Comparison of ENCODE assay signal across 15 cellular contexts in the genomic region with DNA sequence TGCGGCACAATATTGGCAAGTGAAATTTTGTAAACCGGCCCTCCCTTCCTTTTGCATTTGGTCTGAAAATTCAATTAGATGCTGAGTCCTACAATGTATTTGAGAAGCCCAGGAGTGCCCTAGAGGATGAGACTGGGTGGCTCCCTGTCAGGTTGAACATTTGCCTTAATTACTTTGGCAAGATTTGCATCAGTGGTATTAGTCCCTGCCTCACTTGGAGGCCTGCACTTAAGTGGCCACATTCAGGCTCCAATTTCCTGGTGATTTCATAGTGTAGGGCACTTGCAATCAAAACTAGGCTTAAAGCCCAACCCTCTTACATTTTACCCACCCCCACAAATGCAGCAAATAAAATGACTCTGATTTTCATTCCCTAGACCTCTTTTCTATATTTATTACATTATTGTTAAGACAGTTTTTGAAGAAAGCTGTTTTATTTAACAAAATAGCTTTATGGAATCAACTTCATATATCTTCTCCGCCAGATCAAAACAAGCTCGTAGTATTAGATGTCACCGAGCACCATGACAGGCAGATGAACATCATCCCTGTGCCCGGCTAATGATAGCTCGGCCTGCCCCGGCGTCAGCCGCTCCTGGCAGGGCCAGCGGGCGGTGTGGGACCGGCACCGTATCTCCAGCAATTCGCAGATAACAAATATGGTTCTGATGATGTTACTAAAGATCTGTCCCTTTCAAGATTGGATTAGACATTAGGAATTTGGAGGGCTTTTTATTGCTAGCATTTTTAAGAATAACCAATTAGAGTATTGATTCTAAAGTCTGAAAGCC.
DNase-seq lines count a peak whose midpoint lies in the region; TF ChIP-seq lines count a peak whose summit lies in the region.
"Had no signal": no experiment of that assay in that cellular context is flagged by ENCODE, and none has a peak within 500 bp of the region (broad histone marks: within the 10 kb centered on the region; RNA-seq: fewer than 3 reads in every experiment).

No MANE protein-coding gene starts in this region.

- H3K36me3 ChIP-seq in SK-N-SH (replicated peaks in 1 of 2; ENCODE audit: control insufficient read depth in 1 of 2, insufficient read depth in 2 of 2, low read length in 1 of 2) = peaks cover 0 to 13% of the 10 kb centered on the region in 2 experiments
- H3K36me3 ChIP-seq in right atrium auricular region = no peaks in the 10 kb centered on the region
- H3K36me3 ChIP-seq in suprapubic skin = no peaks in the 10 kb centered on the region
- no peaks in the 10 kb centered on the region for H3K36me3 ChIP-seq in tibial artery

- WGBS in SK-N-SH (ENCODE audit: low lambda C conversion rate) = 67% methylated on average over 15 of the region's 15 CpGs
- WGBS in suprapubic skin = 91% methylated on average over 15 of the region's 15 CpGs

- no peak overlapping the region for H3K9ac ChIP-seq in SK-N-SH

- H3K9me2 ChIP-seq in SK-N-SH = no peaks in the 10 kb centered on the region

- no peaks in the 10 kb centered on the region for H3K27me3 ChIP-seq in SK-N-SH (ENCODE audit: insufficient read depth)
- H3K27me3 ChIP-seq in right atrium auricular region = no peaks in the 10 kb centered on the region
- H3K27me3 ChIP-seq in suprapubic skin = no peaks in the 10 kb centered on the region
- H3K27me3 ChIP-seq in tibial artery = no peaks in the 10 kb centered on the region
- H3K27me3 ChIP-seq: foreskin keratinocyte had no signal

- TF ChIP-seq CTCF in SK-N-SH (IDR thresholded peaks at IDR 0.05) (no peak), right atrium auricular region (IDR thresholded peaks at IDR 0.05) (no peak), suprapubic skin (IDR thresholded peaks at IDR 0.05) (no peak), tibial artery (IDR thresholded peaks at IDR 0.05) (no peak)

- no peak for TF ChIP-seq POLR2A in suprapubic skin (IDR thresholded peaks at IDR 0.05)

- peaks cover 100% of the 10 kb centered on the region for H3K79me2 ChIP-seq in SK-N-SH (ENCODE audit: insufficient read depth)

- H3F3A ChIP-seq in SK-N-SH (replicated peaks; ENCODE audit: insufficient read depth) = peaks cover 7% of the 10 kb centered on the region

- no peak; the same call in 1 of the 2 replicates for TF ChIP-seq RAD21 in SK-N-SH (IDR thresholded peaks at IDR 0.05; ENCODE audit: low read length)

- H3K4me1 ChIP-seq in SK-N-SH (ENCODE audit: control insufficient read depth in 1 of 2, insufficient read depth in 2 of 2, low read depth in 1 of 2, low read length in 1 of 2) (peaks cover 29 to 38% of the 10 kb centered on the region in 2 experiments), right atrium auricular region (peaks cover 0 to 66% of the 10 kb centered on the region in 2 donors), suprapubic skin (peaks cover 24% of the 10 kb centered on the region), tibial artery (peaks cover 0 to 28% (median 14%) of the 10 kb centered on the region in 4 donors)

- no peak overlapping the region for H2AFZ ChIP-seq in SK-N-SH (ENCODE audit: low read depth)

- H3K4me3 ChIP-seq in SK-N-SH (ENCODE audit: low read depth in 2 of 2, low read length in 1 of 2) = no peak overlapping the region
- H3K4me3 ChIP-seq in right atrium auricular region = no peak overlapping the region
- H3K4me3 ChIP-seq in suprapubic skin = no peak overlapping the region
- no peak overlapping the region for H3K4me3 ChIP-seq in tibial artery

- CTCF ChIA-PET in SK-N-SH (lab: Yijun Ruan, JAX) = interaction anchor here (0.6 to 2.5 kb wide), 10 partner anchors 11 to 319 kb away, joined by 3 to 25 read pairs (median 4); no protein-coding TSS in a partner anchor

- peaks cover 34% of the 10 kb centered on the region; the same call in 1 of the 2 replicates for H4K20me1 ChIP-seq in SK-N-SH (ENCODE audit: insufficient read depth)

- intact Hi-C loops in tibial artery (cut with DNase I; ENCODE audit: low total_unique reads) = no loop called here

- H3K9me3 ChIP-seq in SK-N-SH (no peaks in the 10 kb centered on the region), right atrium auricular region (no peaks in the 10 kb centered on the region), suprapubic skin (no peaks in the 10 kb centered on the region), tibial artery (no peaks in the 10 kb centered on the region)

- POLR2A ChIA-PET in SK-N-SH (lab: Yijun Ruan, JAX) = interaction anchor here (0.6 to 1.1 kb wide), 2 partner anchors 43 to 274 kb away, joined by 3 read pairs; no protein-coding TSS in a partner anchor

- H3K4me2 ChIP-seq in SK-N-SH = peak overlapping the region; percentile 42

- peak; percentile 63 for DNase-seq in NCI-H1092 (lab: John Stamatoyannopoulos, UW)
- DNase-seq in SK-N-SH = peak; percentile 76
- DNase-seq in right atrium auricular region (ENCODE audit: low spot score) = no peak
- DNase-seq in suprapubic skin (ENCODE audit: low spot score in 2 of 2) = no peak
- DNase-seq in GM19240 (ENCODE audit: insufficient read length, low spot score) = no peak
- DNase-seq in activated CD8-positive, alpha-beta memory T cell treated with anti-CD3 and anti-CD28 coated beads, Interleukin-2, amount 50 U/mL, for 48 hours = no peak
- no peak for DNase-seq in tibial artery
- DNase-seq: activated CD4-positive, alpha-beta T cell treated with anti-CD3 and anti-CD28 coated beads for 1 hour; activated T-cell treated with anti-CD3 and anti-CD28 coated beads, Interleukin-2, amount 50 U/mL, for 24 hours; amniotic stem cell; CD4-positive, alpha-beta memory T cell; foreskin keratinocyte; natural killer cell; NCI-H1694; T-cell had no signal

- TF ChIP-seq EP300 in SK-N-SH (IDR thresholded peaks at IDR 0.05; ENCODE audit: borderline replicate concordance in 1 of 2, low read depth in 1 of 2, low read length in 1 of 2) (peak; percentile 4 to 6; a peak in 1 of 4 replicates), suprapubic skin (IDR thresholded peaks at IDR 0.05) (no peak)

- H3K27ac ChIP-seq in SK-N-SH (ENCODE audit: low read depth in 2 of 2, low read length in 1 of 2) (peak overlapping the region; percentile 4 to 72; a peak in 3 of 4 replicates), right atrium auricular region (peak overlapping the region; percentile 33 to 87), suprapubic skin (peak overlapping the region; percentile 6), tibial artery (no peak overlapping the region)
- H3K27ac ChIP-seq: foreskin keratinocyte had no signal

TF ChIP-seq in SK-N-SH, 30 proteins besides CTCF, POLR2A, EP300 and RAD21:
- peak; percentile 43 for TF ChIP-seq CHD2 (IDR thresholded peaks at IDR 0.05; ENCODE audit: low read length, partially characterized antibody)
- TF ChIP-seq GATA2 (CRISPR knock-in tag; IDR thresholded peaks at IDR 0.05) = peak; percentile 56
- no peak for TF ChIP-seq MEF2A (IDR thresholded peaks at IDR 0.05; ENCODE audit: borderline replicate concordance, low read depth)
- TF ChIP-seq TAF1 (IDR thresholded peaks at IDR 0.05; ENCODE audit: borderline replicate concordance, low read depth, low read length) = no peak
- TF ChIP-seq RCOR1 (IDR thresholded peaks at IDR 0.05; ENCODE audit: low read length) = peak; percentile 5

Comparison
In these comparisons a context has a peak if more than half of its experiments do, and no peak if none do; other contexts are left out.
1. DNase-seq: peak in NCI-H1092 (single experiment) and SK-N-SH (single experiment); none in right atrium auricular region (single experiment), suprapubic skin (0 of 2), GM19240 (single experiment), activated CD8-positive, alpha-beta memory T cell treated with anti-CD3 and anti-CD28 coated beads, Interleukin-2, amount 50 U/mL, for 48 hours (single experiment) and tibial artery (0 of 2).
2. H3K27ac ChIP-seq: peak in SK-N-SH (2 of 2), right atrium auricular region (2 of 2) and suprapubic skin (single experiment); none in tibial artery (0 of 2).